Comparison of ENCODE assay signal across 31 cellular contexts in genomic region chr19:33085570-33086128, GRCh38. TPM values are rescaled to one million over a fixed set of nuclear protein-coding genes. Genes with fewer than 3 reads are reported as not detected.
DNase-seq lines count a peak whose midpoint lies in the region; ATAC-seq and TF ChIP-seq lines count a peak whose summit lies in the region.
"Had no signal": no experiment of that assay in that cellular context is flagged by ENCODE, and none has a peak within 500 bp of the region (broad histone marks: within the 10 kb centered on the region; RNA-seq: fewer than 3 reads in every experiment).

No MANE protein-coding gene starts in this region.

- H4K20me1 ChIP-seq in HCT116 (ENCODE audit: insufficient read depth): no peaks in the 10 kb centered on the region

- peak overlapping the region; percentile 43 for H3K4me2 ChIP-seq in HCT116 (ENCODE audit: low read length)
- peak overlapping the region; percentile 37 for H3K4me2 ChIP-seq in parathyroid adenoma (ENCODE audit: low read length)

- peaks cover 20 to 42% of the 10 kb centered on the region in 2 experiments for H3K4me1 ChIP-seq in HCT116 (ENCODE audit: control insufficient read depth in 1 of 2, insufficient read depth in 2 of 2, low read length in 2 of 2)
- peaks cover 10% of the 10 kb centered on the region for H3K4me1 ChIP-seq in parathyroid adenoma
- peaks cover 0 to 11% of the 10 kb centered on the region in 2 donors for H3K4me1 ChIP-seq in left lung

- H3K9me2 ChIP-seq in HCT116 (ENCODE audit: insufficient read depth): no peaks in the 10 kb centered on the region

- BruUV-seq in HCT116 (replicated peaks; lab: Mats Ljungman, UMichigan): no TSS peak

- H3K4me3 ChIP-seq in HCT116 (replicated peaks in 1 of 2; ENCODE audit: low read depth in 1 of 2, low read length in 2 of 2) (no peak overlapping the region), parathyroid adenoma (ENCODE audit: low read depth, low read length) (no peak overlapping the region), left lung (no peak overlapping the region)
- H3K4me3 ChIP-seq: GM23248, K562, SJCRH30 had no signal

- no peak overlapping the region for H3K27ac ChIP-seq in HCT116 (ENCODE audit: low read depth, low read length)
- no peak overlapping the region for H3K27ac ChIP-seq in parathyroid adenoma
- no peak overlapping the region for H3K27ac ChIP-seq in left lung
- H3K27ac ChIP-seq: GM23248, SJCRH30 had no signal

- H3K79me2 ChIP-seq in HCT116 (ENCODE audit: insufficient read depth, low read length): peaks cover 14% of the 10 kb centered on the region; the same call in 1 of the 2 replicates
- H3K79me2 ChIP-seq in parathyroid adenoma: peaks cover 8% of the 10 kb centered on the region

- H3K9ac ChIP-seq in HCT116 (ENCODE audit: low read length) (no peak overlapping the region), parathyroid adenoma (no peak overlapping the region)
- H3K9ac ChIP-seq: GM23248 had no signal

- H3K36me3 ChIP-seq in HCT116 (ENCODE audit: control insufficient read depth in 1 of 2, insufficient read depth in 2 of 2, low read length in 2 of 2): peaks cover 0 to 6% of the 10 kb centered on the region in 2 experiments; a peak in 1 of 4 replicates
- no peaks in the 10 kb centered on the region for H3K36me3 ChIP-seq in parathyroid adenoma (ENCODE audit: control insufficient read depth, insufficient read depth, low read length)
- H3K36me3 ChIP-seq in left lung: peaks cover 0 to 33% of the 10 kb centered on the region in 2 donors

- H3K27me3 ChIP-seq in HCT116 (ENCODE audit: insufficient read depth, low read length): no peaks in the 10 kb centered on the region
- H3K27me3 ChIP-seq in parathyroid adenoma (ENCODE audit: control insufficient read depth, insufficient read depth, low read length): no peaks in the 10 kb centered on the region
- no peaks in the 10 kb centered on the region for H3K27me3 ChIP-seq in left lung
- H3K27me3 ChIP-seq: SJCRH30 had no signal

- CTCF ChIA-PET in HCT116 (lab: Charles Lee): no interaction called here

- TF ChIP-seq CTCF in HCT116 (IDR thresholded peaks at IDR 0.05 in 2 of 3, conservative IDR thresholded peaks at IDR 0.05 in 1 of 3; ENCODE audit: borderline replicate concordance in 1 of 3, insufficient read depth in 1 of 3, low read depth in 2 of 3, low read length in 2 of 3) (no peak), parathyroid adenoma (IDR thresholded peaks at IDR 0.05) (no peak), left lung (IDR thresholded peaks at IDR 0.05) (no peak)

- H2AFZ ChIP-seq in HCT116 (ENCODE audit: low read depth, low read length, poor library complexity, severe bottlenecking) (no peak overlapping the region), parathyroid adenoma (no peak overlapping the region)
- H2AFZ ChIP-seq: GM23248 had no signal

- intact Hi-C loops in HCT116 (cut with micrococcal nuclease): no loop called here
- intact Hi-C loops in left lung (cut with DNase I): no loop called here

- TF ChIP-seq POLR2A in HCT116 (IDR thresholded peaks at IDR 0.05; ENCODE audit: borderline replicate concordance, extremely low read depth, insufficient read depth, insufficient read length): no peak

- TF ChIP-seq RAD21 in HCT116 (IDR thresholded peaks at IDR 0.05; ENCODE audit: low read depth): no peak

- RAD21 ChIA-PET in HCT116 (lab: Charles Lee; ENCODE audit: low non-redundant PET in 1 of 2, low total read pairs in 2 of 2, uncharacterized antibody in 2 of 2, unreplicated experiment in 2 of 2): no interaction called here

- POLR2A ChIA-PET in HCT116 (lab: Charles Lee): no interaction called here

- DNase-seq in DMS 273 (lab: John Stamatoyannopoulos, UW; ENCODE audit: unreplicated experiment) (peak; percentile 53), HCT116 (ENCODE audit: low read depth, low spot score) (no peak), cerebellum (ENCODE audit: low spot score) (peak; percentile 83), left lung (no peak)
- DNase-seq: CD4-positive, alpha-beta memory T cell; DMS153; DND-41; GM23248; H7; Kasumi-1; NCI-H1092 treated with DMSO at 0.1 percent for 48 hours; NCI-H1436; NCI-H1930; NCI-H2107; NCI-H446 treated with DMSO at 0.1 percent for 48 hours; NCI-H526; NCI-H82; NK-92 treated with Interleukin-12 subunit alpha and Interleukin-12 subunit beta, amount 100 ng/mL, for 24 hours; PC-3 had no signal

- no peaks in the 10 kb centered on the region for H3K9me3 ChIP-seq in HCT116 (ENCODE audit: control insufficient read depth in 1 of 2, insufficient read depth in 1 of 2, low read depth in 1 of 2, low read length in 2 of 2)
- no peaks in the 10 kb centered on the region for H3K9me3 ChIP-seq in parathyroid adenoma (ENCODE audit: control insufficient read depth, low read length)
- no peaks in the 10 kb centered on the region for H3K9me3 ChIP-seq in left lung
- H3K9me3 ChIP-seq: SJCRH30 had no signal

- ATAC-seq in HCT116 (no peak), GM18511 (IDR thresholded peaks at IDR 0.05; ENCODE audit: unreplicated experiment) (no peak), HG03460 (IDR thresholded peaks at IDR 0.05; ENCODE audit: unreplicated experiment) (no peak), left lung (no peak)
- ATAC-seq: HepG2, K562, PC-3, Right ventricle myocardium inferior, SK-N-SH treated with all-trans-retinoic acid at 6 μM for 48 hours had no signal

TF ChIP-seq in HCT116, 20 proteins besides CTCF, POLR2A, EP300 and RAD21:
- TF ChIP-seq CEBPB (IDR thresholded peaks at IDR 0.05; ENCODE audit: low read depth): no peak
- no peak for TF ChIP-seq ZNF274 (IDR thresholded peaks at IDR 0.05; ENCODE audit: low read depth, low read length)
- TF ChIP-seq MAX (IDR thresholded peaks at IDR 0.05): no peak
- no peak for TF ChIP-seq TCF7L2 (IDR thresholded peaks at IDR 0.05; ENCODE audit: borderline replicate concordance, extremely low read depth, insufficient read depth, insufficient read length)
- no peak for TF ChIP-seq JUND (IDR thresholded peaks at IDR 0.05)
- TF ChIP-seq SIN3A (IDR thresholded peaks at IDR 0.05; ENCODE audit: low read depth): no peak
- no peak for TF ChIP-seq ATF3 (IDR thresholded peaks at IDR 0.05)
TF ChIP-seq in HCT116: peak in this region for 0.

RNA-seq across cellular contexts. Expression of gene GPATCH1, which starts 4.7 kb away (rescaled TPM):
- total RNA-seq in HCT116 (2021; ENCODE audit: unreplicated experiment) (7.8 TPM), cerebellum (10.3 TPM), left lung (1 to 10 TPM; 5.4 to 7.0 TPM)
- 4.5 and 5.2 TPM in 2 replicates for polyA plus RNA-seq in HCT116 (2012)

RNA-seq across cellular contexts. Expression of gene RHPN2, which starts 21.0 kb away (rescaled TPM):
- 33.3 TPM for total RNA-seq in HCT116 (2021; ENCODE audit: unreplicated experiment)
- 38.8 and 41.5 TPM in 2 replicates for polyA plus RNA-seq in HCT116 (2012)
- total RNA-seq in cerebellum: 5.2 TPM
- total RNA-seq in left lung: 1 to 10 TPM; 8.9 to 9.6 TPM

RNA-seq across cellular contexts. Expression of gene WDR88, which starts 46.3 kb away (rescaled TPM):
- not detected for total RNA-seq in HCT116 (2021; ENCODE audit: unreplicated experiment)
- polyA plus RNA-seq in HCT116 (2012): 0.07 and 0.29 TPM in 2 replicates
- not detected for total RNA-seq in cerebellum
- not detected for total RNA-seq in left lung
- total RNA-seq: A673, GM23248, H7, HepG2, HT-29, K562, M059J, PC-3, Right ventricle myocardium inferior, RPMI7951, SJCRH30 had no signal
- polyA plus RNA-seq: HepG2 had no signal

Comparison
In these comparisons a context has a peak if more than half of its experiments do, and no peak if none do; other contexts are left out.
1. DNase-seq: peak in DMS 273 (single experiment) and cerebellum (single experiment); none in HCT116 (single experiment) and left lung (0 of 2).